Comparison of ENCODE assay signal across 14 cellular contexts in genomic region chr3:95711789-95712188, GRCh38.
DNase-seq lines count a peak whose midpoint lies in the region; ATAC-seq and TF ChIP-seq lines count a peak whose summit lies in the region.
"Had no signal": no experiment of that assay in that cellular context is flagged by ENCODE, and none has a peak within 500 bp of the region (broad histone marks: within the 10 kb centered on the region; RNA-seq: fewer than 3 reads in every experiment).

No MANE protein-coding gene starts in this region.

- DNase-seq in GM10266 (ENCODE audit: extremely low spot score), result no peak
- DNase-seq in OCI-M1 (lab: John Stamatoyannopoulos, UW), result peak; percentile 28
- no peak for DNase-seq in epithelial cell of proximal tubule (ENCODE audit: low read depth)
- no peak for DNase-seq in occipital lobe (lab: John Stamatoyannopoulos, UW)
- no peak for DNase-seq in NCI-H2196 treated with DMSO at 0.1 percent for 48 hours (lab: John Stamatoyannopoulos, UW; ENCODE audit: unreplicated experiment)
- no peak for DNase-seq in Kasumi-1 (lab: John Stamatoyannopoulos, UW)
- DNase-seq in COLO829 (ENCODE audit: low spot score), result no peak
- DNase-seq: CD8-positive, alpha-beta T cell; COR-L47; GDM1; GOT3; H9 had no signal

- TF ChIP-seq CTCF in GM10266 (IDR thresholded peaks at IDR 0.05; ENCODE audit: control insufficient read depth, insufficient read depth, low read depth, missing control alignments), result peak; percentile 18
- peak; percentile 33 for TF ChIP-seq CTCF in epithelial cell of proximal tubule (conservative IDR thresholded peaks at IDR 0.05; ENCODE audit: low read depth, low read length)

- ATAC-seq in GM18868 (IDR thresholded peaks at IDR 0.05; ENCODE audit: unreplicated experiment), result peak; percentile 54
- ATAC-seq: CD8-positive, alpha-beta T cell had no signal

- H3K4me3 ChIP-seq in epithelial cell of proximal tubule (ENCODE audit: low read depth, low read length), result no peak overlapping the region
- H3K4me3 ChIP-seq: BLaER1 treated with 17β-estradiol and CSF1 and Interleukin-3, amounts not matched to agents 10 nM and 100 nM had no signal
